In the genomic region with DNA sequence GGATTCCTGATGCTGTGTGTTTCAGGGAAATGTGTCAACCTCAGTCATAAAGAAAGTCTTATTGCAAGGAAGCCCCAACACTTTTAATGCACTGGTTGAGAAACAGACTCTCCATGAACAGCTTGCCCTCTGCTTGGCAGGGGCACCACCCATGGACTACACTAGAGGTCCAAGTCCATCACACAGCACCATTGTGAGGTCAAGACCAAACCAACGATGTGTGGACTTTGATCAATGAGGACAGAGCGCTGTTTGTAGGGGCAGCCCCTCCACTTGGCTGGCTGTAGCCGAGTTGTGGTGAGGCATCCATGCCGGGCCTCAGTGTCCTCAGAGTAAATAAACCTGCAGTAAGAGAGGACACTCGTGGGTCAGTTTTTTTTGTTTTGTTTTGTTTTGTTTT, we compare ENCODE assay signal across 1 cellular context.
TF ChIP-seq lines count a peak whose summit lies in the region.

No MANE protein-coding gene starts in this region.

TF ChIP-seq in liver, 16 proteins besides CTCF, POLR2A, EP300 and RAD21 (continued from another document):
- TF ChIP-seq, protein P1, sequence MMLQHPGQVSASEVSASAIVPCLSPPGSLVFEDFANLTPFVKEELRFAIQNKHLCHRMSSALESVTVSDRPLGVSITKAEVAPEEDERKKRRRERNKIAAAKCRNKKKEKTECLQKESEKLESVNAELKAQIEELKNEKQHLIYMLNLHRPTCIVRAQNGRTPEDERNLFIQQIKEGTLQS (IDR thresholded peaks at IDR 0.05): no peak
- TF ChIP-seq FOXA1 (IDR thresholded peaks at IDR 0.05): peak; percentile 71
